In the genomic region with DNA sequence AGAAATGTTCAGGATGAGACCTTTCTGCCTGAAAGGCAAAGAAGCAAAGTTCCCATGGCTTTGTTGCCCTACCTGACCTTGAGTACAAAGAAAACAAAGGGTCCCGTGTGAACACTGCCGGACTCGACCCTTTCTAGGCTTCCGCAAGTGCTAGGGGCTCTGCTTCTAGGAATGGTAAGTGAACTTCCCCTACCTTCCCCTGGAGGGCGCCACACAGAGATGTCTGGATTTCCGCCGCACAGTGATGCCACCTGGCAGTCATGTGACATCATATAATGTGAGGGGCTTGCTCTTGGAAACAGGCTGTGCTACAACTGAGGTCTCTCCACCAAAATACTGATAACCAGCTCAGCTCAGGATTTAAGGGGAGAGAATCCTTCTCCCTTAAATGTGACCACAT, we compare ENCODE assay signal across 2 cellular contexts.
TF ChIP-seq lines count a peak whose summit lies in the region.

No MANE protein-coding gene starts in this region.

TF ChIP-seq in SK-N-SH, 30 proteins besides CTCF, POLR2A, EP300 and RAD21 (continued from another document):
- TF ChIP-seq POLR2AphosphoS5 (IDR thresholded peaks at IDR 0.05; ENCODE audit: low read depth, low read length) (no peak), NFIC (IDR thresholded peaks at IDR 0.05; ENCODE audit: borderline replicate concordance) (no peak)

TF ChIP-seq in SK-N-SH treated with all-trans-retinoic acid at 6 μM for 48 hours, 23 proteins besides CTCF, POLR2A, EP300 and RAD21 (continued from another document):
- TF ChIP-seq, protein P1, sequence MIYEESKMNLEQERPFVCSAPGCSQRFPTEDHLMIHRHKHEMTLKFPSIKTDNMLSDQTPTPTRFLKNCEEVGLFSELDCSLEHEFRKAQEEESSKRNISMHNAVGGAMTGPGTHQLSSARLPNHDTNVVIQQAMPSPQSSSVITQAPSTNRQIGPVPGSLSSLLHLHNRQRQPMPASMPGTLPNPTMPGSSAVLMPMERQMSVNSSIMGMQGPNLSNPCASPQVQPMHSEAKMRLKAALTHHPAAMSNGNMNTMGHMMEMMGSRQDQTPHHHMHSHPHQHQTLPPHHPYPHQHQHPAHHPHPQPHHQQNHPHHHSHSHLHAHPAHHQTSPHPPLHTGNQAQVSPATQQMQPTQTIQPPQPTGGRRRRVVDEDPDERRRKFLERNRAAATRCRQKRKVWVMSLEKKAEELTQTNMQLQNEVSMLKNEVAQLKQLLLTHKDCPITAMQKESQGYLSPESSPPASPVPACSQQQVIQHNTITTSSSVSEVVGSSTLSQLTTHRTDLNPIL (CRISPR knock-in tag; IDR thresholded peaks at IDR 0.05; ENCODE audit: low read depth), result no peak
- TF ChIP-seq CSDC2 (CRISPR knock-in tag; IDR thresholded peaks at IDR 0.05), result no peak
